ENCODE assay signal across 1 cellular context in genomic region chr17:81923302-81924260, GRCh38.
TF ChIP-seq lines count a peak whose summit lies in the region.

No MANE protein-coding gene starts in this region.

TF ChIP-seq in K562, 482 proteins besides CTCF, POLR2A, EP300 and RAD21 (continued from another document and continues in another):
- no peak for TF ChIP-seq CBX5 (IDR thresholded peaks at IDR 0.05; ENCODE audit: borderline replicate concordance, low read depth)
- TF ChIP-seq MNT (conservative IDR thresholded peaks at IDR 0.05): peak; percentile 70 to 89
- no peak for TF ChIP-seq ZNF407 (IDR thresholded peaks at IDR 0.05; ENCODE audit: low read depth)
- no peak for TF ChIP-seq ZNF436 (CRISPR knock-in tag; IDR thresholded peaks at IDR 0.05)
- TF ChIP-seq MBD2 (IDR thresholded peaks at IDR 0.05; ENCODE audit: borderline replicate concordance, low read depth): no peak
- no peak for TF ChIP-seq POLR2H (tag; IDR thresholded peaks at IDR 0.05; ENCODE audit: low read depth)
- peak; percentile 26; the same call in 1 of the 2 replicates for TF ChIP-seq NR2C1 (IDR thresholded peaks at IDR 0.05)
- TF ChIP-seq NR2C1 (tag; IDR thresholded peaks at IDR 0.05): no peak
- TF ChIP-seq RBM17 (IDR thresholded peaks at IDR 0.05; ENCODE audit: borderline replicate concordance, low read depth, low read length): no peak
- TF ChIP-seq CHD7 (IDR thresholded peaks at IDR 0.05; ENCODE audit: low read depth, low read length): no peak
- TF ChIP-seq MECOM (CRISPR knock-in tag; IDR thresholded peaks at IDR 0.05): no peak
- peak; percentile 76; the same call in 1 of the 2 replicates for TF ChIP-seq ZBTB9 (CRISPR knock-in tag; IDR thresholded peaks at IDR 0.05)
- TF ChIP-seq ZNF830 (CRISPR knock-in tag; IDR thresholded peaks at IDR 0.05): no peak
- no peak for TF ChIP-seq KAT2B (IDR thresholded peaks at IDR 0.05; ENCODE audit: low read depth, low read length)
- TF ChIP-seq PCBP1 (IDR thresholded peaks at IDR 0.05; ENCODE audit: low read depth, low read length, poor library complexity, severe bottlenecking): peak; percentile 57
- no peak for TF ChIP-seq TCF15 (CRISPR knock-in tag; IDR thresholded peaks at IDR 0.05)
- TF ChIP-seq MTA3 (IDR thresholded peaks at IDR 0.05; ENCODE audit: borderline replicate concordance): peak; percentile 82
- no peak; the same call in 1 of the 2 replicates for TF ChIP-seq ESRRA (IDR thresholded peaks at IDR 0.05; ENCODE audit: borderline replicate concordance, low read depth)
- TF ChIP-seq SP1 (CRISPR knock-in tag; IDR thresholded peaks at IDR 0.05): peak; percentile 26; the same call in 1 of the 2 replicates
- TF ChIP-seq SUPT5H (IDR thresholded peaks at IDR 0.05): peak; percentile 51
- no peak for TF ChIP-seq ZNF77 (CRISPR knock-in tag; IDR thresholded peaks at IDR 0.05)
- no peak for TF ChIP-seq ZNF311 (CRISPR knock-in tag; IDR thresholded peaks at IDR 0.05)
- TF ChIP-seq, protein P1, sequence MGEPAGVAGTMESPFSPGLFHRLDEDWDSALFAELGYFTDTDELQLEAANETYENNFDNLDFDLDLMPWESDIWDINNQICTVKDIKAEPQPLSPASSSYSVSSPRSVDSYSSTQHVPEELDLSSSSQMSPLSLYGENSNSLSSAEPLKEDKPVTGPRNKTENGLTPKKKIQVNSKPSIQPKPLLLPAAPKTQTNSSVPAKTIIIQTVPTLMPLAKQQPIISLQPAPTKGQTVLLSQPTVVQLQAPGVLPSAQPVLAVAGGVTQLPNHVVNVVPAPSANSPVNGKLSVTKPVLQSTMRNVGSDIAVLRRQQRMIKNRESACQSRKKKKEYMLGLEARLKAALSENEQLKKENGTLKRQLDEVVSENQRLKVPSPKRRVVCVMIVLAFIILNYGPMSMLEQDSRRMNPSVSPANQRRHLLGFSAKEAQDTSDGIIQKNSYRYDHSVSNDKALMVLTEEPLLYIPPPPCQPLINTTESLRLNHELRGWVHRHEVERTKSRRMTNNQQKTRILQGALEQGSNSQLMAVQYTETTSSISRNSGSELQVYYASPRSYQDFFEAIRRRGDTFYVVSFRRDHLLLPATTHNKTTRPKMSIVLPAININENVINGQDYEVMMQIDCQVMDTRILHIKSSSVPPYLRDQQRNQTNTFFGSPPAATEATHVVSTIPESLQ (CRISPR knock-in tag; IDR thresholded peaks at IDR 0.05): no peak
- TF ChIP-seq, protein P2, sequence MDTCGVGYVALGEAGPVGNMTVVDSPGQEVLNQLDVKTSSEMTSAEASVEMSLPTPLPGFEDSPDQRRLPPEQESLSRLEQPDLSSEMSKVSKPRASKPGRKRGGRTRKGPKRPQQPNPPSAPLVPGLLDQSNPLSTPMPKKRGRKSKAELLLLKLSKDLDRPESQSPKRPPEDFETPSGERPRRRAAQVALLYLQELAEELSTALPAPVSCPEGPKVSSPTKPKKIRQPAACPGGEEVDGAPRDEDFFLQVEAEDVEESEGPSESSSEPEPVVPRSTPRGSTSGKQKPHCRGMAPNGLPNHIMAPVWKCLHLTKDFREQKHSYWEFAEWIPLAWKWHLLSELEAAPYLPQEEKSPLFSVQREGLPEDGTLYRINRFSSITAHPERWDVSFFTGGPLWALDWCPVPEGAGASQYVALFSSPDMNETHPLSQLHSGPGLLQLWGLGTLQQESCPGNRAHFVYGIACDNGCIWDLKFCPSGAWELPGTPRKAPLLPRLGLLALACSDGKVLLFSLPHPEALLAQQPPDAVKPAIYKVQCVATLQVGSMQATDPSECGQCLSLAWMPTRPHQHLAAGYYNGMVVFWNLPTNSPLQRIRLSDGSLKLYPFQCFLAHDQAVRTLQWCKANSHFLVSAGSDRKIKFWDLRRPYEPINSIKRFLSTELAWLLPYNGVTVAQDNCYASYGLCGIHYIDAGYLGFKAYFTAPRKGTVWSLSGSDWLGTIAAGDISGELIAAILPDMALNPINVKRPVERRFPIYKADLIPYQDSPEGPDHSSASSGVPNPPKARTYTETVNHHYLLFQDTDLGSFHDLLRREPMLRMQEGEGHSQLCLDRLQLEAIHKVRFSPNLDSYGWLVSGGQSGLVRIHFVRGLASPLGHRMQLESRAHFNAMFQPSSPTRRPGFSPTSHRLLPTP (IDR thresholded peaks at IDR 0.05; ENCODE audit: borderline replicate concordance, extremely low read depth, insufficient read length): no peak
- TF ChIP-seq MTA1 (IDR thresholded peaks at IDR 0.05; ENCODE audit: borderline replicate concordance): no peak
